In the genomic region with DNA sequence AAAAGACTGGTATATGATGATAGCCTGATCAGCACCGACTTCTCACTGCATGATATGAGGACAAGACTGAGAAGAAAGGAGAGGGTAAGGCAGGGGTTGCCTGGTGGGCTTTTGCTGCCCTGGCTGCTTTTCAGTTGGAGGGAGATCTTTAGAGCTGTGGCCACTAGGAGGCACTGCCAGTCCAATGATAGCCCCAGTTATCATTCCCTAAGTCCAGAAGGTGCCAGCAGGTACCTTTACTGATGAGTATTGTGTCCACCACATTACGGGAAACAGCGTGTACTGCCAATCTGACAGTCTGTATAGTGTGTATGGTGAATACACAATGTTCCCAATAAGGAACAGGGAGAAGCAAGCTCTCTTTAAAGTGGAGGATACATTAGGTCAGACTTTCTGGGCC, we compare ENCODE assay signal across 8 cellular contexts. TPM values are rescaled to one million over a fixed set of nuclear protein-coding genes. Genes with fewer than 3 reads are reported as not detected.
DNase-seq lines count a peak whose midpoint lies in the region; ATAC-seq and TF ChIP-seq lines count a peak whose summit lies in the region.

No MANE protein-coding gene starts in this region.

- no peak overlapping the region for H3K4me3 ChIP-seq in astrocyte of the spinal cord (ENCODE audit: low read depth, low read length)

- peak; percentile 36 for DNase-seq in AG20443 (ENCODE audit: low spot score)
- peak; percentile 52 for DNase-seq in NCI-H1694 (lab: John Stamatoyannopoulos, UW)
- peak; percentile 28 for DNase-seq in astrocyte of the spinal cord (ENCODE audit: low read depth, low spot score)
- DNase-seq in mucosa of gallbladder (ENCODE audit: low spot score), result peak; percentile 19
- no peak for DNase-seq in MV-4-11 (lab: John Stamatoyannopoulos, UW)
- DNase-seq in DMS79 (lab: John Stamatoyannopoulos, UW), result no peak

- peak; percentile 72 for TF ChIP-seq CTCF in astrocyte of the spinal cord (IDR thresholded peaks at IDR 0.05; ENCODE audit: low read depth, low read length)

- ATAC-seq in GM18505 (IDR thresholded peaks at IDR 0.05; ENCODE audit: unreplicated experiment) (peak; percentile 61), HG03095 (IDR thresholded peaks at IDR 0.05; ENCODE audit: unreplicated experiment) (no peak)

- no peak for TF ChIP-seq POLR2A in GM18505 (IDR thresholded peaks at IDR 0.05; ENCODE audit: borderline replicate concordance, extremely low read depth, insufficient read depth, insufficient read length)

- in situ Hi-C loops in astrocyte of the spinal cord (cut with HindIII; ENCODE audit: low sequenced_read_pairs), result no loop called here

RNA-seq across cellular contexts. Expression of a gene that starts 55.8 kb away (rescaled TPM):
- total RNA-seq in mucosa of gallbladder, result 0.58 TPM

Comparison
In these comparisons a context has a peak if more than half of its experiments do, and no peak if none do; other contexts are left out.
1. DNase-seq: peak in AG20443 (single experiment), NCI-H1694 (single experiment), astrocyte of the spinal cord (single experiment) and mucosa of gallbladder (single experiment); none in MV-4-11 (single experiment) and DMS79 (single experiment).